ENCODE assay signal across 31 cellular contexts in genomic region chrX:64202808-64203320, GRCh38. TPM values are rescaled to one million over a fixed set of nuclear protein-coding genes. Genes with fewer than 3 reads are reported as not detected.
DNase-seq lines count a peak whose midpoint lies in the region; ATAC-seq, FAIRE-seq and TF ChIP-seq lines count a peak whose summit lies in the region.
"Had no signal": no experiment of that assay in that cellular context is flagged by ENCODE, and none has a peak within 500 bp of the region (broad histone marks: within the 10 kb centered on the region; RNA-seq: fewer than 3 reads in every experiment).

No MANE protein-coding gene starts in this region.

- no peaks in the 10 kb centered on the region for H3K9me3 Mint-ChIP-seq in T-helper 1 cell treated with Interleukin-12 subunit alpha and Interleukin-12 subunit beta and Interleukin-4 antibody, amounts not matched to agents 30 μg/mL and 1 μg/mL, for 36 hours
- H3K9me3 Mint-ChIP-seq in activated CD4-positive, alpha-beta memory T cell treated with anti-CD3 and anti-CD28 coated beads, Interleukin-2, amount 10 ng/mL, durations not matched to agents 7 days and 5 days: no peaks in the 10 kb centered on the region
- H3K9me3 Mint-ChIP-seq: activated CD4-positive, alpha-beta T cell treated with anti-CD3 and anti-CD28 coated beads, Interleukin-2, amount 10 ng/mL, durations not matched to agents 24 days and 14 days; activated T-helper 17 cell treated with anti-CD3 and anti-CD28 coated beads, Interleukin-2, amount 50 U/mL, for 72 hours; stimulated activated naive CD8-positive, alpha-beta T cell treated with anti-CD3 and anti-CD28 coated beads, Interleukin-15, amount 100 ng/mL, for 72 hours had no signal

- peaks cover 8% of the 10 kb centered on the region for H3K4me1 Mint-ChIP-seq in T-helper 1 cell treated with Interleukin-12 subunit alpha and Interleukin-12 subunit beta and Interleukin-4 antibody, amounts not matched to agents 30 μg/mL and 1 μg/mL, for 36 hours (ENCODE audit: low read depth)
- H3K4me1 Mint-ChIP-seq in activated CD4-positive, alpha-beta memory T cell treated with anti-CD3 and anti-CD28 coated beads, Interleukin-2, amount 10 ng/mL, durations not matched to agents 7 days and 5 days: peaks cover 2% of the 10 kb centered on the region

- peak overlapping the region; percentile 71 for H3K4me3 Mint-ChIP-seq in T-helper 1 cell treated with Interleukin-12 subunit alpha and Interleukin-12 subunit beta and Interleukin-4 antibody, amounts not matched to agents 30 μg/mL and 1 μg/mL, for 36 hours
- no peak overlapping the region for H3K4me3 Mint-ChIP-seq in activated CD4-positive, alpha-beta memory T cell treated with anti-CD3 and anti-CD28 coated beads, Interleukin-2, amount 10 ng/mL, durations not matched to agents 7 days and 5 days
- H3K4me3 Mint-ChIP-seq: stimulated activated naive CD8-positive, alpha-beta T cell treated with anti-CD3 and anti-CD28 coated beads, Interleukin-15, amount 100 ng/mL, for 72 hours had no signal

- no peak overlapping the region for H3K4me2 ChIP-seq in HepG2 (ENCODE audit: low read depth, low read length)

- H3K79me2 ChIP-seq in HepG2 (ENCODE audit: insufficient read depth, low read length): peaks cover 18% of the 10 kb centered on the region

- DNase-seq in T-helper 1 cell: no peak
- peak; percentile 42 for DNase-seq in amniotic epithelial cell (ENCODE audit: low read depth)
- no peak for DNase-seq in HepG2 (ENCODE audit: low spot score)
- no peak for DNase-seq in NAMALWA (ENCODE audit: low spot score)
- no peak for DNase-seq in sciatic nerve (ENCODE audit: low spot score)
- DNase-seq in activated CD4-positive, alpha-beta memory T cell treated with anti-CD3 and anti-CD28 coated beads, Interleukin-2, amount 10 ng/mL, durations not matched to agents 7 days and 5 days: no peak
- DNase-seq: activated CD4-positive, alpha-beta T cell treated with anti-CD3 and anti-CD28 coated beads, Interleukin-2, amount 10 ng/mL, durations not matched to agents 24 days and 14 days; central memory CD4-positive, alpha-beta T cell; gastrocnemius medialis; KBM-7; mammary epithelial cell; MV-4-11; naive thymus-derived CD8-positive, alpha-beta T cell; NCI-H1930; NCI-H226; NCI-H82; OCI-M1; SIG-M5; small intestine; stimulated activated CD4-positive, alpha-beta T cell treated with anti-CD3 and anti-CD28 coated beads, Interleukin-4, amount 100 ng/mL, for 1 hour; stimulated activated naive CD8-positive, alpha-beta T cell treated with anti-CD3 and anti-CD28 coated beads, Interleukin-15, amount 100 ng/mL, for 72 hours; upper lobe of left lung had no signal

- H3K4me1 ChIP-seq in HepG2 (ENCODE audit: insufficient read depth, low read length) (peaks cover 30% of the 10 kb centered on the region), stomach smooth muscle (ENCODE audit: control insufficient read depth, insufficient read depth, low read length) (peaks cover 37% of the 10 kb centered on the region)

- no peak overlapping the region for H3K27ac ChIP-seq in HepG2 (ENCODE audit: extremely low read length, insufficient read depth, low read length)
- peak overlapping the region; percentile 67 for H3K27ac ChIP-seq in stomach smooth muscle (ENCODE audit: low read length)
- H3K27ac ChIP-seq: upper lobe of left lung had no signal

- H3K4me3 ChIP-seq in HepG2 (replicated peaks in 1 of 3; ENCODE audit: insufficient read depth in 1 of 3, low read depth in 2 of 3, low read length in 3 of 3): no peak overlapping the region
- no peak overlapping the region for H3K4me3 ChIP-seq in stomach smooth muscle (ENCODE audit: low read length in 2 of 2)
- H3K4me3 ChIP-seq: upper lobe of left lung had no signal

- ATAC-seq in HepG2 (no peak), sciatic nerve (no peak)
- ATAC-seq: activated T-helper 17 cell treated with anti-CD3 and anti-CD28 coated beads, Interleukin-2, amount 50 U/mL, for 72 hours; gastrocnemius medialis; naive thymus-derived CD8-positive, alpha-beta T cell; stimulated activated naive CD8-positive, alpha-beta T cell treated with anti-CD3 and anti-CD28 coated beads, Interleukin-15, amount 100 ng/mL, for 72 hours had no signal

- in situ Hi-C loops in HepG2 (cut with HindIII; ENCODE audit: extremely low pct_ligation_motif_present, low pct_unique_long_range_greater_than_20kb): no loop called here

- CTCF ChIA-PET in HepG2 (lab: Yijun Ruan, JAX; ENCODE audit: low intra/inter-chr PET ratio, low total read pairs): no interaction called here
- CTCF ChIA-PET in activated CD4-positive, alpha-beta memory T cell treated with anti-CD3 and anti-CD28 coated beads, Interleukin-2, amount 10 ng/mL, durations not matched to agents 7 days and 5 days (lab: Charles Lee): no interaction called here

- peaks cover 2% of the 10 kb centered on the region for H3K36me3 Mint-ChIP-seq in T-helper 1 cell treated with Interleukin-12 subunit alpha and Interleukin-12 subunit beta and Interleukin-4 antibody, amounts not matched to agents 30 μg/mL and 1 μg/mL, for 36 hours (ENCODE audit: low read depth)
- no peaks in the 10 kb centered on the region for H3K36me3 Mint-ChIP-seq in activated CD4-positive, alpha-beta memory T cell treated with anti-CD3 and anti-CD28 coated beads, Interleukin-2, amount 10 ng/mL, durations not matched to agents 7 days and 5 days (ENCODE audit: low read depth)

- no peak for TF ChIP-seq POLR2A in HepG2 (IDR thresholded peaks at IDR 0.05; ENCODE audit: insufficient read depth in 1 of 2, low read depth in 2 of 2, low read length in 2 of 2)

- no TSS peak for BruUV-seq in HepG2 (replicated peaks; lab: Mats Ljungman, UMichigan)

- H2AFZ ChIP-seq in HepG2 (ENCODE audit: low read length): no peak overlapping the region

- TF ChIP-seq RAD21 in HepG2 (CRISPR knock-in tag; IDR thresholded peaks at IDR 0.05): no peak

- 0 out of 2 replicates have a peak, but pooled peaks cover 2% of the 10 kb centered on the region for H4K20me1 ChIP-seq in HepG2 (ENCODE audit: insufficient read depth, low read length)

- H3K27me3 ChIP-seq in HepG2 (ENCODE audit: control insufficient read depth in 1 of 2, insufficient read depth in 2 of 2, low read length in 2 of 2) (no peaks in the 10 kb centered on the region; a peak in 1 of 5 replicates), stomach smooth muscle (ENCODE audit: control insufficient read depth in 1 of 2, insufficient read depth in 2 of 2, low read length in 2 of 2) (peaks cover 0 to 2% of the 10 kb centered on the region in 2 donors)
- H3K27me3 ChIP-seq: gastrocnemius medialis had no signal

- H3K9me3 ChIP-seq in HepG2 (ENCODE audit: low read length) (no peaks in the 10 kb centered on the region), stomach smooth muscle (ENCODE audit: control insufficient read depth in 2 of 2, low read length in 2 of 2) (no peaks in the 10 kb centered on the region)
- H3K9me3 ChIP-seq: gastrocnemius medialis, upper lobe of left lung had no signal

- POLR2A ChIA-PET in HepG2 (lab: Yijun Ruan, JAX): no interaction called here
- POLR2A ChIA-PET in activated CD4-positive, alpha-beta memory T cell treated with anti-CD3 and anti-CD28 coated beads, Interleukin-2, amount 10 ng/mL, durations not matched to agents 7 days and 5 days (lab: Charles Lee): no interaction called here

- 95% methylated on average over 2 of the region's 2 CpGs for WGBS in HepG2 (ENCODE audit: low lambda C conversion rate)

- intact Hi-C loops in HepG2 (cut with micrococcal nuclease; ENCODE audit: unreplicated experiment): no loop called here
- intact Hi-C loops in sciatic nerve (cut with DNase I): no loop called here

- H3K9ac ChIP-seq in HepG2 (ENCODE audit: insufficient read depth, low read depth, low read length): no peak overlapping the region
- no peak overlapping the region for H3K9ac ChIP-seq in stomach smooth muscle (ENCODE audit: low read length in 2 of 2)

- no peak overlapping the region for H3K27ac Mint-ChIP-seq in T-helper 1 cell treated with Interleukin-12 subunit alpha and Interleukin-12 subunit beta and Interleukin-4 antibody, amounts not matched to agents 30 μg/mL and 1 μg/mL, for 36 hours
- no peak overlapping the region for H3K27ac Mint-ChIP-seq in activated CD4-positive, alpha-beta memory T cell treated with anti-CD3 and anti-CD28 coated beads, Interleukin-2, amount 10 ng/mL, durations not matched to agents 7 days and 5 days
- H3K27ac Mint-ChIP-seq: activated CD4-positive, alpha-beta T cell treated with anti-CD3 and anti-CD28 coated beads, Interleukin-2, amount 10 ng/mL, durations not matched to agents 24 days and 14 days; activated T-helper 17 cell treated with anti-CD3 and anti-CD28 coated beads, Interleukin-2, amount 50 U/mL, for 72 hours; progenitor cell of endocrine pancreas; stimulated activated naive CD8-positive, alpha-beta T cell treated with anti-CD3 and anti-CD28 coated beads, Interleukin-15, amount 100 ng/mL, for 72 hours had no signal

- no peaks in the 10 kb centered on the region for H3K36me3 ChIP-seq in HepG2 (replicated peaks in 1 of 2; ENCODE audit: control insufficient read depth in 1 of 2, insufficient read depth in 2 of 2, low read length in 2 of 2)
- no peaks in the 10 kb centered on the region for H3K36me3 ChIP-seq in stomach smooth muscle (ENCODE audit: control insufficient read depth in 2 of 2, insufficient read depth in 2 of 2, low read length in 2 of 2)
- H3K36me3 ChIP-seq: gastrocnemius medialis, upper lobe of left lung had no signal

- peak; percentile 48 for FAIRE-seq in HepG2 (lab: Jason Lieb, UNC)
- FAIRE-seq: G401.6, keratinocyte, small intestine had no signal

- no peaks in the 10 kb centered on the region for H3K27me3 Mint-ChIP-seq in T-helper 1 cell treated with Interleukin-12 subunit alpha and Interleukin-12 subunit beta and Interleukin-4 antibody, amounts not matched to agents 30 μg/mL and 1 μg/mL, for 36 hours (ENCODE audit: low read depth)
- no peaks in the 10 kb centered on the region for H3K27me3 Mint-ChIP-seq in activated CD4-positive, alpha-beta memory T cell treated with anti-CD3 and anti-CD28 coated beads, Interleukin-2, amount 10 ng/mL, durations not matched to agents 7 days and 5 days
- H3K27me3 Mint-ChIP-seq: activated CD4-positive, alpha-beta T cell treated with anti-CD3 and anti-CD28 coated beads, Interleukin-2, amount 10 ng/mL, durations not matched to agents 24 days and 14 days; activated T-helper 17 cell treated with anti-CD3 and anti-CD28 coated beads, Interleukin-2, amount 50 U/mL, for 72 hours; naive thymus-derived CD8-positive, alpha-beta T cell; progenitor cell of endocrine pancreas; stimulated activated naive CD8-positive, alpha-beta T cell treated with anti-CD3 and anti-CD28 coated beads, Interleukin-15, amount 100 ng/mL, for 72 hours had no signal

- no peak for TF ChIP-seq CTCF in HepG2 (CRISPR knock-in tag; IDR thresholded peaks at IDR 0.05)

- TF ChIP-seq EP300 in HepG2 (IDR thresholded peaks at IDR 0.05; ENCODE audit: low read depth in 2 of 2, low read length in 2 of 2) (no peak), HepG2 (CRISPR knock-in tag; IDR thresholded peaks at IDR 0.05; ENCODE audit: borderline replicate concordance) (no peak)

RNA-seq across cellular contexts. Expression of gene AMER1, which starts 2.6 kb away (rescaled TPM):
- total RNA-seq in HepG2 (2016; rRNA removed; fragmentation: Illumina TruSeq; extraction: Trizol) (10.4 and 10.8 TPM in 2 replicates), sciatic nerve (6.8 TPM)
- total RNA-seq in HepG2 (2016; cell fraction: cytosol; rRNA removed; fragmentation: Illumina TruSeq; extraction: Trizol; ENCODE audit: low read depth): 0.61 and 0.71 TPM in 2 replicates
- 9.1 and 10.4 TPM in 2 replicates for total RNA-seq in HepG2 (2016; cell fraction: insoluble cytoplasmic fraction; rRNA removed; fragmentation: Illumina TruSeq; extraction: Trizol)
- 3.6 and 3.8 TPM in 2 replicates for total RNA-seq in HepG2 (2016; cell fraction: membrane; rRNA removed; fragmentation: Illumina TruSeq; extraction: Trizol)
- total RNA-seq in HepG2 (2016; cell fraction: nucleus; rRNA removed; fragmentation: Illumina TruSeq; extraction: Trizol): 11.8 and 13.9 TPM in 2 replicates
- polyA plus RNA-seq in HepG2 (2011; rRNA removed): 2.8 and 3.1 TPM in 2 replicates
- polyA plus RNA-seq in HepG2 (2011; cell fraction: cytosol; rRNA removed): 1.6 and 2.0 TPM in 2 replicates
- 4.2 and 4.7 TPM in 2 replicates for polyA plus RNA-seq in HepG2 (2011; cell fraction: nucleus; rRNA removed)
- 3.6 and 4.0 TPM in 2 replicates for polyA plus RNA-seq in HepG2 (2012)
- polyA plus RNA-seq in HepG2 (2016; cell fraction: cytosol; fragmentation: Illumina TruSeq; extraction: Trizol; ENCODE audit: low read depth): 0.17 and 0.29 TPM in 2 replicates
- polyA plus RNA-seq in HepG2 (2016; cell fraction: insoluble cytoplasmic fraction; fragmentation: Illumina TruSeq; extraction: Trizol; ENCODE audit: low read depth): 5.3 and 6.3 TPM in 2 replicates
- 1.0 and 1.1 TPM in 2 replicates for polyA plus RNA-seq in HepG2 (2016; cell fraction: membrane; fragmentation: Illumina TruSeq; extraction: Trizol; ENCODE audit: low read depth)
- polyA plus RNA-seq in HepG2 (2016; cell fraction: nucleus; fragmentation: Illumina TruSeq; extraction: Trizol; ENCODE audit: insufficient read depth, low read depth): 9.9 and 11.4 TPM in 2 replicates
- 8.5 and 12.3 TPM in 2 replicates for polyA minus RNA-seq in HepG2 (2011; rRNA and poly(A)+ RNA removed; ENCODE audit: low replicate concordance)
- 2.5 and 3.5 TPM in 2 replicates for polyA minus RNA-seq in HepG2 (2011; cell fraction: cytosol; rRNA and poly(A)+ RNA removed)
- 7.6 and 9.1 TPM in 2 replicates for polyA minus RNA-seq in HepG2 (2011; cell fraction: nucleus; rRNA and poly(A)+ RNA removed)
- total RNA-seq in activated CD4-positive, alpha-beta memory T cell treated with anti-CD3 and anti-CD28 coated beads, Interleukin-2, amount 10 ng/mL, durations not matched to agents 7 days and 5 days: 1 to 10 TPM; 2.9 to 3.0 TPM

RNA-seq across cellular contexts. Expression of gene ASB12, which starts 27.5 kb away (rescaled TPM):
- total RNA-seq in HepG2 (2016; rRNA removed; fragmentation: Illumina TruSeq; extraction: Trizol): not detected in 2 replicates
- not detected in 2 replicates for total RNA-seq in HepG2 (2016; cell fraction: cytosol; rRNA removed; fragmentation: Illumina TruSeq; extraction: Trizol; ENCODE audit: low read depth)
- not detected in 2 replicates for total RNA-seq in HepG2 (2016; cell fraction: insoluble cytoplasmic fraction; rRNA removed; fragmentation: Illumina TruSeq; extraction: Trizol)
- not detected in 2 replicates for total RNA-seq in HepG2 (2016; cell fraction: membrane; rRNA removed; fragmentation: Illumina TruSeq; extraction: Trizol)
- not detected in 2 replicates for total RNA-seq in HepG2 (2016; cell fraction: nucleus; rRNA removed; fragmentation: Illumina TruSeq; extraction: Trizol)
- polyA plus RNA-seq in HepG2 (2011; rRNA removed): 0.05 TPM in 1 of 2 replicates, not detected in the other
- polyA plus RNA-seq in HepG2 (2011; cell fraction: cytosol; rRNA removed): not detected in 2 replicates
- not detected in 2 replicates for polyA plus RNA-seq in HepG2 (2011; cell fraction: nucleus; rRNA removed)
- polyA plus RNA-seq in HepG2 (2012): not detected in 2 replicates
- polyA plus RNA-seq in HepG2 (2016; cell fraction: cytosol; fragmentation: Illumina TruSeq; extraction: Trizol; ENCODE audit: low read depth): not detected in 2 replicates
- not detected in 2 replicates for polyA plus RNA-seq in HepG2 (2016; cell fraction: insoluble cytoplasmic fraction; fragmentation: Illumina TruSeq; extraction: Trizol; ENCODE audit: low read depth)
- not detected in 2 replicates for polyA plus RNA-seq in HepG2 (2016; cell fraction: membrane; fragmentation: Illumina TruSeq; extraction: Trizol; ENCODE audit: low read depth)
- polyA plus RNA-seq in HepG2 (2016; cell fraction: nucleus; fragmentation: Illumina TruSeq; extraction: Trizol; ENCODE audit: insufficient read depth, low read depth): not detected in 2 replicates
- polyA minus RNA-seq in HepG2 (2011; rRNA and poly(A)+ RNA removed; ENCODE audit: low replicate concordance): not detected in 2 replicates
- polyA minus RNA-seq in HepG2 (2011; cell fraction: cytosol; rRNA and poly(A)+ RNA removed): not detected in 2 replicates
- not detected in 2 replicates for polyA minus RNA-seq in HepG2 (2011; cell fraction: nucleus; rRNA and poly(A)+ RNA removed)
- not detected for total RNA-seq in sciatic nerve
- total RNA-seq in activated CD4-positive, alpha-beta memory T cell treated with anti-CD3 and anti-CD28 coated beads, Interleukin-2, amount 10 ng/mL, durations not matched to agents 7 days and 5 days: under 1 TPM in 1 of 2 experiments, not detected in 1; 0.38 TPM
- total RNA-seq: A172; activated CD4-positive, alpha-beta T cell treated with anti-CD3 and anti-CD28 coated beads, Interleukin-2, amount 10 ng/mL, durations not matched to agents 24 days and 14 days; activated T-helper 17 cell treated with anti-CD3 and anti-CD28 coated beads, Interleukin-2, amount 50 U/mL, for 72 hours; epithelial cell of proximal tubule; mammary epithelial cell; T-helper 1 cell treated with Interleukin-12 subunit alpha and Interleukin-12 subunit beta and Interleukin-4 antibody, amounts not matched to agents 30 ng/mL and 1 ng/mL, for 36 hours had no signal
- polyA plus RNA-seq: keratinocyte had no signal
